ENCODE assay signal across 9 cellular contexts in genomic region chr6:44216677-44217331, GRCh38. TPM values are rescaled to one million over a fixed set of nuclear protein-coding genes. Genes with fewer than 3 reads are reported as not detected.
DNase-seq lines count a peak whose midpoint lies in the region; ATAC-seq and TF ChIP-seq lines count a peak whose summit lies in the region.
"Had no signal": no experiment of that assay in that cellular context is flagged by ENCODE, and none has a peak within 500 bp of the region (broad histone marks: within the 10 kb centered on the region; RNA-seq: fewer than 3 reads in every experiment).

MYMX (plus strand) TSS chr6:44216926; CDS start chr6:44217472, 546 bp downstream.

- TF ChIP-seq CTCF in endodermal cell (conservative IDR thresholded peaks at IDR 0.05) (no peak), left lung (IDR thresholded peaks at IDR 0.05) (no peak), Calu3 (IDR thresholded peaks at IDR 0.05; ENCODE audit: unreplicated experiment) (no peak)

- peaks cover 30% of the 10 kb centered on the region for H3K4me1 Mint-ChIP-seq in endodermal cell
- peaks cover 36% of the 10 kb centered on the region for H3K4me1 Mint-ChIP-seq in Calu3 (ENCODE audit: low read depth, unreplicated experiment)

- H3K27ac Mint-ChIP-seq in endodermal cell (no peak within 1 kb of the TSS), Calu3 (ENCODE audit: unreplicated experiment) (no peak within 1 kb of the TSS)

- no TSS peak for BruUV-seq in Calu3 (replicated peaks; lab: Mats Ljungman, UMichigan)

- H3K4me3 Mint-ChIP-seq in endodermal cell (peak within 1 kb of the TSS; percentile 61), Calu3 (ENCODE audit: low read depth, unreplicated experiment) (no peak within 1 kb of the TSS)

- peaks cover 2% of the 10 kb centered on the region for H3K27me3 Mint-ChIP-seq in endodermal cell (ENCODE audit: insufficient read depth)
- H3K27me3 Mint-ChIP-seq in Calu3 (ENCODE audit: unreplicated experiment), result no peaks in the 10 kb centered on the region

- H3K36me3 ChIP-seq in endodermal cell (ENCODE audit: control insufficient read depth, insufficient read depth, low read length) (no peaks in the 10 kb centered on the region), left lung (no peaks in the 10 kb centered on the region)

- H3K27ac ChIP-seq in endodermal cell (ENCODE audit: low read depth, low read length) (no peak within 1 kb of the TSS), left lung (peak within 1 kb of the TSS in 1 of 2 donors; percentile 76)

- H3K9me3 Mint-ChIP-seq in endodermal cell (no peaks in the 10 kb centered on the region), Calu3 (ENCODE audit: low read depth, unreplicated experiment) (no peaks in the 10 kb centered on the region)

- 32 to 56% methylated on average over 3 to 7 of the region's 7 CpGs for WGBS in endodermal cell (ENCODE audit: insufficient coverage in 1 of 2, insufficient read length in 1 of 2), 2 experiments

- H3K9me3 ChIP-seq in endodermal cell (ENCODE audit: control insufficient read depth, low read length) (no peaks in the 10 kb centered on the region), left lung (no peaks in the 10 kb centered on the region)

- intact Hi-C loops in left lung (cut with DNase I), result no loop called here
- intact Hi-C loops in Calu3 (cut with micrococcal nuclease; ENCODE audit: unreplicated experiment), result loop anchor here (5.0 kb wide), 1 partner anchor 45 kb away; no protein-coding TSS in a partner anchor

- H3K27me3 ChIP-seq in endodermal cell (ENCODE audit: control insufficient read depth, insufficient read depth, low read length, poor library complexity, severe bottlenecking) (no peaks in the 10 kb centered on the region), left lung (no peaks in the 10 kb centered on the region)

- H3K4me1 ChIP-seq in endodermal cell (ENCODE audit: control insufficient read depth, insufficient read depth, low read length), result peaks cover 19% of the 10 kb centered on the region
- peaks cover 29 to 41% of the 10 kb centered on the region in 2 donors for H3K4me1 ChIP-seq in left lung

- H3K4me3 ChIP-seq in endodermal cell (ENCODE audit: low read length) (no peak within 1 kb of the TSS), left lung (no peak within 1 kb of the TSS)

- ATAC-seq in left lung, result no peak
- ATAC-seq: HCT116 had no signal

- no peak within 1 kb of the TSS for H3K9ac ChIP-seq in endodermal cell (ENCODE audit: extremely low read depth, low read length, poor library complexity, severe bottlenecking)

- CTCF ChIA-PET in Calu3 (lab: Charles Lee), result interaction anchor here (0.6 kb wide), 1 partner anchor 563 kb away, joined by 5 read pairs; no protein-coding TSS in a partner anchor

- DNase-seq in NCI-H2171 treated with DMSO at 0.1 percent for 48 hours (lab: John Stamatoyannopoulos, UW), result peak; percentile 75
- DNase-seq in NCI-H2171 (lab: John Stamatoyannopoulos, UW), result no peak
- DNase-seq in endodermal cell, result peak; percentile 75
- peak; percentile 95 for DNase-seq in myocyte (ENCODE audit: low read depth)
- DNase-seq in EL, result no peak
- DNase-seq in left lung, result no peak
- DNase-seq in germinal center (ENCODE audit: low spot score), result no peak
- no peak for DNase-seq in Calu3

- no peaks in the 10 kb centered on the region for H3K36me3 Mint-ChIP-seq in endodermal cell (ENCODE audit: low read depth)
- peaks cover 21% of the 10 kb centered on the region for H3K36me3 Mint-ChIP-seq in Calu3 (ENCODE audit: insufficient read depth, unreplicated experiment)

RNA-seq across cellular contexts. Expression of gene MYMX, which starts in this region (rescaled TPM):
- 1 to 10 TPM; 1.7 to 1.8 TPM for total RNA-seq in endodermal cell
- 1.1 TPM for polyA plus RNA-seq in endodermal cell (2013, experiment 1 of 2)
- polyA plus RNA-seq in endodermal cell (2013, experiment 2 of 2), result 0.83 TPM
- 109 and 219 TPM in 2 replicates for total RNA-seq in myocyte
- polyA plus RNA-seq in myocyte (2012), result 119 TPM
- under 1 TPM in 1 of 2 donors, not detected in 1; 0.34 TPM for total RNA-seq in left lung
- not detected in 2 replicates for total RNA-seq in Calu3 (2022)

Comparison
In these comparisons a context has a peak if more than half of its experiments do, and no peak if none do; other contexts are left out.
1. RNA of gene MYMX (total RNA-seq): 109 to 219 TPM in myocyte; 1.7 to 1.8 TPM in endodermal cell, 0.34 TPM in left lung and not detected in Calu3; every median in the first group is over 10 times any median in the second.
2. DNase-seq: peak in NCI-H2171 treated with DMSO at 0.1 percent for 48 hours (single experiment), endodermal cell (single experiment) and myocyte (single experiment); none in NCI-H2171 (single experiment), EL (single experiment), left lung (0 of 2), germinal center (single experiment) and Calu3 (single experiment).